26 cellular contexts compared by ENCODE assay signal in genomic region chr19:4437103-4437502, GRCh38. TPM values are rescaled to one million over a fixed set of nuclear protein-coding genes. Genes with fewer than 3 reads are reported as not detected.
DNase-seq lines count a peak whose midpoint lies in the region; ATAC-seq, FAIRE-seq and TF ChIP-seq lines count a peak whose summit lies in the region.
"Had no signal": no experiment of that assay in that cellular context is flagged by ENCODE, and none has a peak within 500 bp of the region (broad histone marks: within the 10 kb centered on the region; RNA-seq: fewer than 3 reads in every experiment).

No MANE protein-coding gene starts in this region.

- no peak for TF ChIP-seq POLR2A in H1 (IDR thresholded peaks at IDR 0.05; ENCODE audit: control extremely low read depth in 1 of 2, low read depth in 2 of 2, low read length in 2 of 2)

- no peak overlapping the region for H4K8ac ChIP-seq in H1 (ENCODE audit: extremely low read depth, insufficient read depth, low read length)

- H3K36me3 ChIP-seq in H1 (ENCODE audit: control insufficient read depth in 2 of 4, insufficient read depth in 4 of 4, low read length in 3 of 4) (peaks cover 44 to 75% (median 65%) of the 10 kb centered on the region in 4 experiments), osteoblast (ENCODE audit: insufficient read depth, low read length) (peaks cover 4% of the 10 kb centered on the region)

- 99% methylated on average over 9 of the region's 10 CpGs; no CpG with 5 or more reads in 1 of the 2 experiments for WGBS in H1 (ENCODE audit: extremely low coverage in 1 of 2, insufficient coverage in 1 of 2, insufficient read length in 1 of 2, insufficient replicate concordance in 2 of 2, low coverage in 1 of 2, low lambda C conversion rate in 2 of 2, missing lambda C conversion rate in 1 of 2), 2 experiments

- no peak for FAIRE-seq in H1 (lab: Jason Lieb, UNC)
- FAIRE-seq: A204.1, GM12878, GM19239 had no signal

- no peak for TF ChIP-seq CTCF in RWPE1 (conservative IDR thresholded peaks at IDR 0.05; ENCODE audit: low read depth)
- TF ChIP-seq CTCF in H1 (IDR thresholded peaks at IDR 0.05; ENCODE audit: control extremely low read depth in 1 of 3, insufficient read depth in 1 of 3, low read depth in 1 of 3, low read length in 3 of 3), result no peak
- TF ChIP-seq CTCF in osteoblast (IDR thresholded peaks at IDR 0.05; ENCODE audit: extremely low read depth, low read depth, low read length), result no peak

- no peak overlapping the region for H2BK15ac ChIP-seq in H1 (ENCODE audit: low read length)

- H2BK120ac ChIP-seq in H1 (replicated peaks; ENCODE audit: low read depth, low read length), result no peak overlapping the region

- ATAC-seq in activated naive CD8-positive, alpha-beta T cell treated with anti-CD3 and anti-CD28 coated beads, Interleukin-2, amount 50 U/mL, for 24 hours, result no peak
- no peak for ATAC-seq in HG02981 (IDR thresholded peaks at IDR 0.05; ENCODE audit: unreplicated experiment)
- ATAC-seq: GM12878 had no signal

- H3K4me3 ChIP-seq in H1 (ENCODE audit: extremely low read depth in 1 of 4, insufficient read depth in 2 of 4, low read depth in 3 of 4, low read length in 4 of 4), result no peak overlapping the region
- H3K4me3 ChIP-seq in osteoblast (ENCODE audit: insufficient read depth, low read length), result no peak overlapping the region
- H3K4me3 ChIP-seq: BLaER1, GM12878 had no signal

- H3K27me3 Mint-ChIP-seq in activated naive CD8-positive, alpha-beta T cell treated with anti-CD3 and anti-CD28 coated beads, Interleukin-2, amount 50 U/mL, for 24 hours, result no peaks in the 10 kb centered on the region
- H3K27me3 Mint-ChIP-seq: CD4-positive, alpha-beta memory T cell; CD4-positive, CD25-positive, alpha-beta regulatory T cell; CD8-positive, alpha-beta memory T cell had no signal

- no peak overlapping the region for H4K91ac ChIP-seq in H1 (replicated peaks; ENCODE audit: insufficient read length, low read length)

- H3K9ac ChIP-seq in H1 (replicated peaks in 1 of 4; ENCODE audit: extremely low read depth in 1 of 4, low read depth in 3 of 4, low read length in 3 of 4), result no peak overlapping the region; a peak in 1 of 7 replicates
- H3K9ac ChIP-seq: BLaER1 had no signal

- no peaks in the 10 kb centered on the region for H3K23me2 ChIP-seq in H1 (ENCODE audit: low read depth, low read length)

- H3K56ac ChIP-seq in H1 (replicated peaks; ENCODE audit: insufficient read length, low read depth, low read length), result no peak overlapping the region

- H3K4me2 ChIP-seq in H1 (ENCODE audit: insufficient read depth in 1 of 2, low read depth in 2 of 2, low read length in 2 of 2) (no peak overlapping the region), osteoblast (ENCODE audit: insufficient read depth, low read length) (no peak overlapping the region)
- H3K4me2 ChIP-seq: BLaER1 had no signal

- POLR2A ChIA-PET in RWPE1 (lab: Yijun Ruan, JAX; ENCODE audit: low non-redundant PET), result no interaction called here
- POLR2A ChIA-PET in H1 (lab: Charles Lee; ENCODE audit: partially characterized antibody), result interaction anchor here (0.6 to 58.1 kb wide), 5 partner anchors 1 to 171 kb away, joined by 4 to 1590 read pairs (median 5); partner anchors contain the start of genes CHAF1A, SH3GL1 and UBXN6

- H3K9me3 ChIP-seq in H1 (ENCODE audit: insufficient read depth in 2 of 2, low read depth in 1 of 2, low read length in 1 of 2) (no peaks in the 10 kb centered on the region), osteoblast (ENCODE audit: low read depth, low read length) (no peaks in the 10 kb centered on the region)
- H3K9me3 ChIP-seq: BE2C, BLaER1 had no signal

- H4K5ac ChIP-seq in H1 (ENCODE audit: insufficient read length, low read depth, low read length), result no peak overlapping the region

- no peak for TF ChIP-seq RAD21 in H1 (IDR thresholded peaks at IDR 0.05 in 1 of 2, conservative IDR thresholded peaks at IDR 0.05 in 1 of 2; ENCODE audit: low read depth in 2 of 2, low read length in 2 of 2)

- peaks cover 37% of the 10 kb centered on the region for H3K36me3 Mint-ChIP-seq in activated naive CD8-positive, alpha-beta T cell treated with anti-CD3 and anti-CD28 coated beads, Interleukin-2, amount 50 U/mL, for 24 hours (ENCODE audit: low read depth)

- H4K20me1 ChIP-seq in H1 (replicated peaks in 1 of 2; ENCODE audit: control insufficient read depth in 1 of 2, insufficient read depth in 2 of 2, low read length in 2 of 2) (peaks cover 20 to 35% of the 10 kb centered on the region in 2 experiments), osteoblast (ENCODE audit: insufficient read depth, low read length) (peaks cover 4% of the 10 kb centered on the region)

- no peak overlapping the region for H2BK12ac ChIP-seq in H1 (ENCODE audit: low read depth, low read length)

- no peak overlapping the region for H3K27ac Mint-ChIP-seq in activated naive CD8-positive, alpha-beta T cell treated with anti-CD3 and anti-CD28 coated beads, Interleukin-2, amount 50 U/mL, for 24 hours
- H3K27ac Mint-ChIP-seq: CD4-positive, CD25-positive, alpha-beta regulatory T cell had no signal

- H2BK5ac ChIP-seq in H1 (ENCODE audit: low read depth, low read length), result peak overlapping the region; percentile 71; the same call in 1 of the 2 replicates

- no peak overlapping the region for H2BK20ac ChIP-seq in H1 (ENCODE audit: low read length)

- no peaks in the 10 kb centered on the region for H3K4me1 Mint-ChIP-seq in activated naive CD8-positive, alpha-beta T cell treated with anti-CD3 and anti-CD28 coated beads, Interleukin-2, amount 50 U/mL, for 24 hours

- H3K79me2 ChIP-seq in H1 (ENCODE audit: control insufficient read depth in 1 of 2, insufficient read depth in 2 of 2, low read length in 2 of 2) (peaks cover 0 to 12% of the 10 kb centered on the region in 2 experiments; a peak in 1 of 4 replicates), osteoblast (ENCODE audit: insufficient read depth, low read length) (no peaks in the 10 kb centered on the region)

- H3K4me3 Mint-ChIP-seq in activated naive CD8-positive, alpha-beta T cell treated with anti-CD3 and anti-CD28 coated beads, Interleukin-2, amount 50 U/mL, for 24 hours, result no peak overlapping the region
- H3K4me3 Mint-ChIP-seq: CD14-positive monocyte; CD4-positive, alpha-beta memory T cell; CD4-positive, CD25-positive, alpha-beta regulatory T cell; CD8-positive, alpha-beta memory T cell had no signal

- H3K4ac ChIP-seq in H1 (replicated peaks; ENCODE audit: insufficient read length, low read depth, low read length), result no peak overlapping the region

- no peak overlapping the region for H2AK5ac ChIP-seq in H1 (ENCODE audit: low read depth, low read length)

- no peaks in the 10 kb centered on the region; a peak in 2 of 7 replicates for H3K4me1 ChIP-seq in H1 (replicated peaks in 1 of 4; ENCODE audit: control insufficient read depth in 3 of 4, insufficient read depth in 4 of 4, low read length in 3 of 4)
- no peaks in the 10 kb centered on the region for H3K4me1 ChIP-seq in osteoblast (ENCODE audit: insufficient read depth, low read length)
- H3K4me1 ChIP-seq: BE2C had no signal

- no peaks in the 10 kb centered on the region for H3K9me3 Mint-ChIP-seq in activated naive CD8-positive, alpha-beta T cell treated with anti-CD3 and anti-CD28 coated beads, Interleukin-2, amount 50 U/mL, for 24 hours
- H3K9me3 Mint-ChIP-seq: CD4-positive, alpha-beta memory T cell; CD4-positive, CD25-positive, alpha-beta regulatory T cell; CD8-positive, alpha-beta memory T cell had no signal

- H3K27ac ChIP-seq in RWPE1, result peak overlapping the region; percentile 12; the same call in 1 of the 2 replicates
- no peak overlapping the region for H3K27ac ChIP-seq in H1 (ENCODE audit: low read depth, low read length)
- no peak overlapping the region for H3K27ac ChIP-seq in osteoblast (ENCODE audit: low read depth, low read length)
- H3K27ac ChIP-seq: BLaER1 had no signal

- no peak overlapping the region for H3K18ac ChIP-seq in H1 (ENCODE audit: extremely low read depth, low read length)

- H3K27me3 ChIP-seq in H1 (replicated peaks in 1 of 4; ENCODE audit: control insufficient read depth in 3 of 4, extremely low read depth in 1 of 4, insufficient read depth in 3 of 4, low read length in 3 of 4) (no peaks in the 10 kb centered on the region), osteoblast (ENCODE audit: insufficient read depth, low read length) (no peaks in the 10 kb centered on the region)
- H3K27me3 ChIP-seq: BE2C, BLaER1 had no signal

- no peak overlapping the region for H2AFZ ChIP-seq in H1 (ENCODE audit: low read length)
- H2AFZ ChIP-seq in osteoblast (ENCODE audit: low read length), result no peak overlapping the region

- no peak overlapping the region for H3K23ac ChIP-seq in H1 (ENCODE audit: insufficient read length)

- peaks cover 16% of the 10 kb centered on the region for H3K79me1 ChIP-seq in H1 (ENCODE audit: low read depth, low read length)

- H3K14ac ChIP-seq in H1 (ENCODE audit: insufficient read length), result no peak overlapping the region

- DNase-seq in RWPE1 (ENCODE audit: low spot score), result no peak
- no peak for DNase-seq in H1 (ENCODE audit: low read depth in 1 of 2, low spot score in 2 of 2)
- DNase-seq in osteoblast (ENCODE audit: insufficient read length, low spot score, missing footprints), result peak; percentile 73
- no peak for DNase-seq in activated naive CD8-positive, alpha-beta T cell treated with anti-CD3 and anti-CD28 coated beads, Interleukin-2, amount 50 U/mL, for 24 hours
- DNase-seq in foreskin melanocyte, result no peak
- DNase-seq: 8988T; ACHN; BE2C; C1 segment of cervical spinal cord; CD4-positive, alpha-beta memory T cell; CD4-positive, CD25-positive, alpha-beta regulatory T cell; CD8-positive, alpha-beta memory T cell; COR-L47; DMS 273 treated with DMSO at 0.1 percent for 48 hours; DMS153; DMS53; DMS79; DND-41; EL; GDM1 had no signal

- TF ChIP-seq EP300 in H1 (IDR thresholded peaks at IDR 0.05; ENCODE audit: borderline replicate concordance in 1 of 2, low read depth in 2 of 2, low read length in 2 of 2), result no peak

- CTCF ChIA-PET in RWPE1 (lab: Yijun Ruan, JAX) (interaction anchor here (0.7 kb wide), 1 partner anchor 110 kb away, joined by 5 read pairs; no protein-coding TSS in a partner anchor), H1 (lab: Charles Lee; ENCODE audit: partially characterized antibody) (no interaction called here)

RNA-seq across cellular contexts. Expression of gene UBXN6, which starts 20.5 kb away (rescaled TPM):
- total RNA-seq in H1 (2021; fragmentation: NEBNext Ultra II Directional; extraction: Animal tissue kit (Norgen Biotek cat#: 25700)), result 28.0 and 29.9 TPM in 2 replicates
- polyA plus RNA-seq in H1 (2011; rRNA removed), result 43.8 and 63.0 TPM in 2 replicates
- 32.6 TPM for polyA plus RNA-seq in H1 (2011; cell fraction: cytosol; rRNA removed)
- polyA plus RNA-seq in H1 (2011; cell fraction: nucleus; rRNA removed), result 36.9 TPM
- 25.0 to 35.0 TPM (median 33.0 TPM) in 4 replicates for polyA plus RNA-seq in H1 (2012, experiment 1 of 2)
- polyA plus RNA-seq in H1 (2012, experiment 2 of 2), result 32.1 TPM
- 25.5 TPM for polyA plus RNA-seq in H1 (2013, experiment 1 of 2)
- 25.7 TPM for polyA plus RNA-seq in H1 (2013, experiment 2 of 2)
- polyA minus RNA-seq in H1 (2011; rRNA and poly(A)+ RNA removed), result 11.3 and 12.9 TPM in 2 replicates
- 18.1 TPM for polyA minus RNA-seq in H1 (2011; cell fraction: cytosol; rRNA and poly(A)+ RNA removed)
- polyA minus RNA-seq in H1 (2011; cell fraction: nucleus; rRNA and poly(A)+ RNA removed), result 16.4 TPM
- 120 and 136 TPM in 2 replicates for total RNA-seq in osteoblast

RNA-seq across cellular contexts. Expression of gene CHAF1A, which starts 34.7 kb away (rescaled TPM):
- 146 and 147 TPM in 2 replicates for total RNA-seq in H1 (2021; fragmentation: NEBNext Ultra II Directional; extraction: Animal tissue kit (Norgen Biotek cat#: 25700))
- polyA plus RNA-seq in H1 (2011; rRNA removed), result 122 and 190 TPM in 2 replicates
- polyA plus RNA-seq in H1 (2011; cell fraction: cytosol; rRNA removed), result 126 TPM
- 306 TPM for polyA plus RNA-seq in H1 (2011; cell fraction: nucleus; rRNA removed)
- 88.0 to 134 TPM (median 124 TPM) in 4 replicates for polyA plus RNA-seq in H1 (2012, experiment 1 of 2)
- 49.9 TPM for polyA plus RNA-seq in H1 (2012, experiment 2 of 2)
- 98.3 TPM for polyA plus RNA-seq in H1 (2013, experiment 1 of 2)
- polyA plus RNA-seq in H1 (2013, experiment 2 of 2), result 96.0 TPM
- polyA minus RNA-seq in H1 (2011; rRNA and poly(A)+ RNA removed), result 58.2 and 63.1 TPM in 2 replicates
- polyA minus RNA-seq in H1 (2011; cell fraction: cytosol; rRNA and poly(A)+ RNA removed), result 94.8 TPM
- 110 TPM for polyA minus RNA-seq in H1 (2011; cell fraction: nucleus; rRNA and poly(A)+ RNA removed)
- 3.6 and 5.6 TPM in 2 replicates for total RNA-seq in osteoblast

RNA-seq across cellular contexts. Expression of gene HDGFL2, which starts 35.0 kb away (rescaled TPM):
- 102 and 106 TPM in 2 replicates for total RNA-seq in H1 (2021; fragmentation: NEBNext Ultra II Directional; extraction: Animal tissue kit (Norgen Biotek cat#: 25700))
- 31.1 and 46.8 TPM in 2 replicates for polyA plus RNA-seq in H1 (2011; rRNA removed)
- 60.2 TPM for polyA plus RNA-seq in H1 (2011; cell fraction: cytosol; rRNA removed)
- polyA plus RNA-seq in H1 (2011; cell fraction: nucleus; rRNA removed), result 76.7 TPM
- 80.0 to 94.0 TPM (median 88.5 TPM) in 4 replicates for polyA plus RNA-seq in H1 (2012, experiment 1 of 2)
- 61.0 TPM for polyA plus RNA-seq in H1 (2012, experiment 2 of 2)
- 61.1 TPM for polyA plus RNA-seq in H1 (2013, experiment 1 of 2)
- polyA plus RNA-seq in H1 (2013, experiment 2 of 2), result 57.8 TPM
- 15.9 and 22.3 TPM in 2 replicates for polyA minus RNA-seq in H1 (2011; rRNA and poly(A)+ RNA removed)
- polyA minus RNA-seq in H1 (2011; cell fraction: cytosol; rRNA and poly(A)+ RNA removed), result 37.7 TPM
- 33.9 TPM for polyA minus RNA-seq in H1 (2011; cell fraction: nucleus; rRNA and poly(A)+ RNA removed)
- 44.2 and 48.5 TPM in 2 replicates for total RNA-seq in osteoblast

RNA-seq across cellular contexts. Expression of gene SH3GL1, which starts 36.8 kb away (rescaled TPM):
- 102 TPM in 2 replicates for total RNA-seq in H1 (2021; fragmentation: NEBNext Ultra II Directional; extraction: Animal tissue kit (Norgen Biotek cat#: 25700))
- polyA plus RNA-seq in H1 (2011; rRNA removed), result 81.5 and 120 TPM in 2 replicates
- 72.0 TPM for polyA plus RNA-seq in H1 (2011; cell fraction: cytosol; rRNA removed)
- 90.4 TPM for polyA plus RNA-seq in H1 (2011; cell fraction: nucleus; rRNA removed)
- 57.4 to 81.4 TPM (median 79.5 TPM) in 4 replicates for polyA plus RNA-seq in H1 (2012, experiment 1 of 2)
- polyA plus RNA-seq in H1 (2012, experiment 2 of 2), result 84.4 TPM
- 86.5 TPM for polyA plus RNA-seq in H1 (2013, experiment 1 of 2)
- 87.7 TPM for polyA plus RNA-seq in H1 (2013, experiment 2 of 2)
- polyA minus RNA-seq in H1 (2011; rRNA and poly(A)+ RNA removed), result 18.0 and 18.8 TPM in 2 replicates
- polyA minus RNA-seq in H1 (2011; cell fraction: cytosol; rRNA and poly(A)+ RNA removed), result 40.1 TPM
- 27.2 TPM for polyA minus RNA-seq in H1 (2011; cell fraction: nucleus; rRNA and poly(A)+ RNA removed)
- total RNA-seq in osteoblast, result 83.2 and 84.9 TPM in 2 replicates

Comparison
In these comparisons a context has a peak if more than half of its experiments do, and no peak if none do; other contexts are left out.
1. RNA of gene CHAF1A, which starts 34.7 kb away (total RNA-seq): 146 to 147 TPM in H1; 3.6 to 5.6 TPM in osteoblast; every median in the first group is over 10 times any median in the second.